ENCODE assay signal across 12 cellular contexts in genomic region chr3:149371001-149371722, GRCh38. TPM values are rescaled to one million over a fixed set of nuclear protein-coding genes. Genes with fewer than 3 reads are reported as not detected.
DNase-seq lines count a peak whose midpoint lies in the region; ATAC-seq, FAIRE-seq and TF ChIP-seq lines count a peak whose summit lies in the region.
"Had no signal": no experiment of that assay in that cellular context is flagged by ENCODE, and none has a peak within 500 bp of the region (broad histone marks: within the 10 kb centered on the region; RNA-seq: fewer than 3 reads in every experiment).

No MANE protein-coding gene starts in this region.

- CTCF ChIA-PET in AG04450 (lab: Charles Lee), result interaction anchor here (0.6 to 1.6 kb wide), 6 partner anchors 31 to 1064 kb away, joined by 3 to 5 read pairs (median 3); no protein-coding TSS in a partner anchor

- H3K36me3 ChIP-seq in bronchial epithelial cell (ENCODE audit: control insufficient read depth, insufficient read depth, low read length), result peaks cover 5% of the 10 kb centered on the region
- H3K36me3 ChIP-seq in Peyer's patch, result no peaks in the 10 kb centered on the region
- H3K36me3 ChIP-seq: neutrophil had no signal

- peaks cover 0 to 24% (median 0%) of the 10 kb centered on the region in 4 donors for H3K4me1 ChIP-seq in Peyer's patch

- H3K4me3 ChIP-seq in AG04450 (ENCODE audit: low read depth, low read length) (no peak overlapping the region), LNCaP clone FGC (ENCODE audit: low read depth, low read length) (no peak overlapping the region), bronchial epithelial cell (ENCODE audit: low read depth, low read length) (no peak overlapping the region), Peyer's patch (no peak overlapping the region)

- no peak for FAIRE-seq in bronchial epithelial cell (lab: Jason Lieb, UNC)

- DNase-seq in AG04450 (ENCODE audit: low read depth, low spot score) (no peak), LNCaP clone FGC (ENCODE audit: low read depth) (peak; percentile 45), bronchial epithelial cell (ENCODE audit: low read depth) (peak; percentile 90), lung microvascular endothelial cell (ENCODE audit: low read depth in 2 of 2) (peak; percentile 81 to 93), Peyer's patch (no peak), HPDE6-E6E7 (ENCODE audit: extremely low spot score) (no peak)
- DNase-seq: activated CD4-positive, alpha-beta T cell treated with anti-CD3 and anti-CD28 coated beads for 36 hours; cortex of kidney; GOT3 had no signal

- H3K27me3 ChIP-seq in AG04450 (ENCODE audit: control insufficient read depth, insufficient read depth, low read length) (no peaks in the 10 kb centered on the region), bronchial epithelial cell (ENCODE audit: control insufficient read depth, insufficient read depth, low read length) (no peaks in the 10 kb centered on the region), Peyer's patch (no peaks in the 10 kb centered on the region)

- no peak for TF ChIP-seq POLR2A in Peyer's patch (IDR thresholded peaks at IDR 0.05)

- H3K9me3 ChIP-seq in AG04450 (ENCODE audit: control insufficient read depth, insufficient read depth, low read length) (no peaks in the 10 kb centered on the region), Peyer's patch (no peaks in the 10 kb centered on the region)
- H3K9me3 ChIP-seq: neutrophil had no signal

- TF ChIP-seq CTCF in AG04450 (IDR thresholded peaks at IDR 0.05; ENCODE audit: low read depth, low read length) (0 out of 2 replicates have a peak, but pooled peaks have one; percentile 7), LNCaP clone FGC (IDR thresholded peaks at IDR 0.05; ENCODE audit: control insufficient read depth, extremely low read depth, insufficient read depth) (peak; percentile 32), bronchial epithelial cell (IDR thresholded peaks at IDR 0.05; ENCODE audit: insufficient read depth, low read length, severe bottlenecking) (peak; percentile 47), Peyer's patch (IDR thresholded peaks at IDR 0.05) (peak in 1 of 6 experiments; percentile 3)

- POLR2A ChIA-PET in AG04450 (lab: Yijun Ruan, JAX), result interaction anchor here (0.6 to 0.9 kb wide), 2 partner anchors 15 to 53 kb away, joined by 3 to 4 read pairs; no protein-coding TSS in a partner anchor

- H3K27ac ChIP-seq in AG04450 (ENCODE audit: low read depth, low read length) (peak overlapping the region; percentile 66), Peyer's patch (peak overlapping the region in 2 of 4 donors; percentile 22 to 26)
- H3K27ac ChIP-seq: neutrophil had no signal

- ATAC-seq in HG03342 (IDR thresholded peaks at IDR 0.05; ENCODE audit: unreplicated experiment) (no peak), GM21423 (IDR thresholded peaks at IDR 0.05; ENCODE audit: unreplicated experiment) (no peak)
- ATAC-seq: activated CD4-positive, alpha-beta T cell treated with anti-CD3 and anti-CD28 coated beads for 36 hours had no signal

RNA-seq across cellular contexts. Expression of gene TM4SF1, which starts 6.3 kb away (rescaled TPM):
- polyA plus RNA-seq in AG04450 (2011; rRNA removed), result 232 and 260 TPM in 2 replicates
- polyA minus RNA-seq in AG04450 (2011; rRNA and poly(A)+ RNA removed), result 189 and 207 TPM in 2 replicates
- total RNA-seq in bronchial epithelial cell (23.2 and 63.9 TPM in 2 replicates), lung microvascular endothelial cell (1,181 and 1,820 TPM in 2 replicates), Peyer's patch (10 to 100 TPM; 15.2 to 55.3 (median 25.8) TPM)
- total RNA-seq: activated CD4-positive, alpha-beta T cell treated with anti-CD3 and anti-CD28 coated beads for 36 hours had no signal

RNA-seq across cellular contexts. Expression of gene TM4SF18, which starts 37.7 kb away (rescaled TPM):
- 0.09 TPM in 1 of 2 replicates, not detected in the other for polyA plus RNA-seq in AG04450 (2011; rRNA removed)
- not detected in 2 replicates for polyA minus RNA-seq in AG04450 (2011; rRNA and poly(A)+ RNA removed)
- total RNA-seq in bronchial epithelial cell (not detected in 2 replicates), lung microvascular endothelial cell (150 and 273 TPM in 2 replicates), Peyer's patch (1 to 10 TPM; 1.1 to 6.6 (median 3.3) TPM)
- total RNA-seq: activated CD4-positive, alpha-beta T cell treated with anti-CD3 and anti-CD28 coated beads for 36 hours had no signal

Comparison
In these comparisons a context has a peak if more than half of its experiments do, and no peak if none do; other contexts are left out.
1. DNase-seq: peak in LNCaP clone FGC (single experiment), bronchial epithelial cell (single experiment) and lung microvascular endothelial cell (2 of 2); none in AG04450 (single experiment), Peyer's patch (0 of 3) and HPDE6-E6E7 (single experiment).
2. RNA of gene TM4SF1, which starts 6.3 kb away (total RNA-seq): 1,181 to 1,820 TPM in lung microvascular endothelial cell; 15.2 to 55.3 TPM in Peyer's patch and 23.2 to 63.9 TPM in bronchial epithelial cell; every median in the first group is over 10 times any median in the second.
3. RNA of gene TM4SF18, which starts 37.7 kb away (total RNA-seq): 150 to 273 TPM in lung microvascular endothelial cell; 1.1 to 6.6 TPM in Peyer's patch and not detected in bronchial epithelial cell; every median in the first group is over 10 times any median in the second.